In the genomic region with DNA sequence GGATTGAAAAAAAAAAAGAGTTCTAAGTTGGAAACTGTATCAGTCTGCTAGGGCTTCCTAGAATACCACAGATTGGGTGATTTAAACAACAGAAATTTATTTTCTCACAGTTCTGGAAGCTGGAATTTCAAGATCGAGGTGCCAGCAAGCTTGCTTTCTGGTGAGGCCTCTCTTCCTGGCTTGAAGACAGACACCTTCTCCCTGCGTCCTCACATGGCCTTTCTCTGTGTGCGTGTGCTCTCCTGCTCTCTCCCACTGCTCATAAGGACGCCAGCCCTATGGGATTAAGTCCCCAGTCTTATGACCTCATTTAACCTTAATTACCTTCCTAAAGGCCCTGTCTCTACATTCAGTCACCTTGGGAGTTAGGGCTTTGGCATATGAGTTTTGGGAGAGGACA, we compare ENCODE assay signal across 15 cellular contexts.
A peak's percentile ranks its signal among the peaks of the same experiment; 100 is the strongest.
DNase-seq lines count a peak whose midpoint lies in the region; ATAC-seq and TF ChIP-seq lines count a peak whose summit lies in the region.
"Had no signal": no experiment of that assay in that cellular context is flagged by ENCODE, and none has a peak within 500 bp of the region (broad histone marks: within the 10 kb centered on the region; RNA-seq: fewer than 3 reads in every experiment).

No MANE protein-coding gene starts in this region.

- H3K36me3 Mint-ChIP-seq in MCF 10A (ENCODE audit: insufficient read depth, unreplicated experiment): no peaks in the 10 kb centered on the region
- H3K36me3 Mint-ChIP-seq in endodermal cell (ENCODE audit: low read depth): no peaks in the 10 kb centered on the region
- H3K36me3 Mint-ChIP-seq in activated CD4-positive, alpha-beta T cell treated with anti-CD3 and anti-CD28 coated beads, Interleukin-2, amount 10 ng/mL, durations not matched to agents 7 days and 5 days (ENCODE audit: low read depth): no peaks in the 10 kb centered on the region

- H2BK120ac ChIP-seq in trophoblast cell (ENCODE audit: insufficient read depth, low read length, poor library complexity): no peak overlapping the region

- CTCF ChIA-PET in MCF 10A (lab: Yijun Ruan, JAX) (no interaction called here), mammary epithelial cell (lab: Charles Lee; ENCODE audit: low non-redundant PET) (no interaction called here)
- CTCF ChIA-PET in activated CD4-positive, alpha-beta T cell treated with anti-CD3 and anti-CD28 coated beads, Interleukin-2, amount 10 ng/mL, durations not matched to agents 7 days and 5 days (lab: Charles Lee): no interaction called here

- no peak for DNase-seq in MCF 10A (ENCODE audit: unreplicated experiment)
- DNase-seq in mammary epithelial cell: no peak
- peak; percentile 5 for DNase-seq in NCI-H2227 (lab: John Stamatoyannopoulos, UW; ENCODE audit: unreplicated experiment)
- DNase-seq in endodermal cell: peak; percentile 55
- DNase-seq in trophoblast cell: peak; percentile 70 to 80
- DNase-seq in activated CD4-positive, alpha-beta T cell treated with anti-CD3 and anti-CD28 coated beads, Interleukin-2, amount 10 ng/mL, durations not matched to agents 7 days and 5 days: no peak
- DNase-seq in HT-29 (ENCODE audit: low spot score): no peak
- DNase-seq: DMS79, NCI-H1417 treated with DMSO at 0.1 percent for 48 hours, NCI-H2107, NCI-H69 had no signal

- dilution Hi-C loops in mammary epithelial cell (cut with HindIII; ENCODE audit: low sequenced_read_pairs): no loop called here

- H3K4me2 ChIP-seq in mammary epithelial cell (ENCODE audit: insufficient read depth, low read depth, low read length) (no peak overlapping the region), trophoblast cell (ENCODE audit: low read length) (no peak overlapping the region)

- no peak overlapping the region for H3K23ac ChIP-seq in trophoblast cell (ENCODE audit: low read length)

- H4K91ac ChIP-seq in trophoblast cell (ENCODE audit: low read depth, low read length): no peak overlapping the region

- H2BK12ac ChIP-seq in trophoblast cell (ENCODE audit: low read length): no peak overlapping the region

- 70% methylated on average over 4 of the region's 4 CpGs for WGBS in mammary epithelial cell (ENCODE audit: low coverage, missing lambda C conversion rate)
- WGBS in endodermal cell (ENCODE audit: insufficient coverage in 1 of 2, insufficient read length in 1 of 2), 2 experiments: 74 to 77% methylated on average over 4 of the region's 4 CpGs
- WGBS in trophoblast cell (ENCODE audit: extremely low coverage, insufficient coverage, insufficient read length): no CpG with 5 or more reads among the region's 4 CpGs

- H3K4me3 ChIP-seq in mammary epithelial cell (replicated peaks in 1 of 3; ENCODE audit: insufficient read depth in 1 of 3, low read depth in 2 of 3, low read length in 3 of 3) (no peak overlapping the region), endodermal cell (ENCODE audit: low read length) (no peak overlapping the region), trophoblast cell (ENCODE audit: low read depth, low read length) (no peak overlapping the region)
- H3K4me3 ChIP-seq: SJSA1 had no signal

- no peaks in the 10 kb centered on the region for H3K27me3 Mint-ChIP-seq in MCF 10A (ENCODE audit: insufficient read depth, unreplicated experiment)
- H3K27me3 Mint-ChIP-seq in endodermal cell (ENCODE audit: insufficient read depth): peaks cover 6% of the 10 kb centered on the region
- no peaks in the 10 kb centered on the region for H3K27me3 Mint-ChIP-seq in activated CD4-positive, alpha-beta T cell treated with anti-CD3 and anti-CD28 coated beads, Interleukin-2, amount 10 ng/mL, durations not matched to agents 7 days and 5 days

- H3K4me1 ChIP-seq in mammary epithelial cell (ENCODE audit: insufficient read depth, low read length): peaks cover 7% of the 10 kb centered on the region
- no peaks in the 10 kb centered on the region for H3K4me1 ChIP-seq in endodermal cell (ENCODE audit: control insufficient read depth, insufficient read depth, low read length)
- no peaks in the 10 kb centered on the region for H3K4me1 ChIP-seq in trophoblast cell (ENCODE audit: control insufficient read depth in 1 of 2, insufficient read depth in 2 of 2, low read length in 2 of 2)
- H3K4me1 ChIP-seq: SJSA1 had no signal

- H2AFZ ChIP-seq in mammary epithelial cell (ENCODE audit: low read depth, low read length): no peak overlapping the region
- no peak overlapping the region for H2AFZ ChIP-seq in trophoblast cell (ENCODE audit: insufficient read depth, low read length, poor library complexity)

- no peak overlapping the region for H4K12ac ChIP-seq in trophoblast cell (ENCODE audit: low read depth, low read length)

- H3K9ac ChIP-seq in mammary epithelial cell (ENCODE audit: insufficient read depth, low read length) (no peak overlapping the region), endodermal cell (ENCODE audit: extremely low read depth, low read length, poor library complexity, severe bottlenecking) (no peak overlapping the region), trophoblast cell (ENCODE audit: low read length) (no peak overlapping the region)

- H3K27ac ChIP-seq in mammary epithelial cell (ENCODE audit: insufficient read depth, low read depth, low read length): no peak overlapping the region
- H3K27ac ChIP-seq in endodermal cell (ENCODE audit: low read depth, low read length): no peak overlapping the region
- H3K27ac ChIP-seq in trophoblast cell (ENCODE audit: low read depth, low read length): no peak overlapping the region
- H3K27ac ChIP-seq: C4-2B, SJSA1 had no signal

- H2BK5ac ChIP-seq in trophoblast cell (ENCODE audit: low read depth, low read length, poor library complexity): no peak overlapping the region

- no peaks in the 10 kb centered on the region for H3K27me3 ChIP-seq in mammary epithelial cell (ENCODE audit: insufficient read depth, low read length)
- no peaks in the 10 kb centered on the region for H3K27me3 ChIP-seq in endodermal cell (ENCODE audit: control insufficient read depth, insufficient read depth, low read length, poor library complexity, severe bottlenecking)
- H3K27me3 ChIP-seq in trophoblast cell (ENCODE audit: insufficient read depth, low read length): no peaks in the 10 kb centered on the region
- H3K27me3 ChIP-seq: SJSA1 had no signal

- H3K27ac Mint-ChIP-seq in MCF 10A (ENCODE audit: low read depth, unreplicated experiment): peak overlapping the region; percentile 28
- H3K27ac Mint-ChIP-seq in endodermal cell: no peak overlapping the region
- no peak overlapping the region for H3K27ac Mint-ChIP-seq in activated CD4-positive, alpha-beta T cell treated with anti-CD3 and anti-CD28 coated beads, Interleukin-2, amount 10 ng/mL, durations not matched to agents 7 days and 5 days

- intact Hi-C loops in MCF 10A (cut with micrococcal nuclease): no loop called here
- intact Hi-C loops in mammary epithelial cell (cut with micrococcal nuclease): no loop called here

- peaks cover 14% of the 10 kb centered on the region for H3K4me1 Mint-ChIP-seq in MCF 10A (ENCODE audit: insufficient read depth, unreplicated experiment)
- H3K4me1 Mint-ChIP-seq in endodermal cell: peaks cover 21% of the 10 kb centered on the region
- H3K4me1 Mint-ChIP-seq in activated CD4-positive, alpha-beta T cell treated with anti-CD3 and anti-CD28 coated beads, Interleukin-2, amount 10 ng/mL, durations not matched to agents 7 days and 5 days: no peaks in the 10 kb centered on the region

- H3K36me3 ChIP-seq in mammary epithelial cell (ENCODE audit: insufficient read depth, low read length): no peaks in the 10 kb centered on the region
- no peaks in the 10 kb centered on the region for H3K36me3 ChIP-seq in endodermal cell (ENCODE audit: control insufficient read depth, insufficient read depth, low read length)
- H3K36me3 ChIP-seq in trophoblast cell (ENCODE audit: control insufficient read depth in 1 of 2, insufficient read depth in 2 of 2, low read length in 2 of 2): no peaks in the 10 kb centered on the region
- H3K36me3 ChIP-seq: SJSA1 had no signal

- ATAC-seq in HG03159 (IDR thresholded peaks at IDR 0.05; ENCODE audit: unreplicated experiment): no peak
- ATAC-seq: HCT116 had no signal

- H3K18ac ChIP-seq in trophoblast cell (ENCODE audit: low read length): no peak overlapping the region

- H2AK5ac ChIP-seq in trophoblast cell (ENCODE audit: low read length): no peak overlapping the region

- H3K4ac ChIP-seq in trophoblast cell (ENCODE audit: low read depth, low read length): no peak overlapping the region

- no peaks in the 10 kb centered on the region for H3K79me1 ChIP-seq in trophoblast cell (ENCODE audit: low read length)

- no peak overlapping the region for H3K14ac ChIP-seq in trophoblast cell (ENCODE audit: low read length)

- H4K8ac ChIP-seq in trophoblast cell (ENCODE audit: low read depth, low read length): no peak overlapping the region

- no peaks in the 10 kb centered on the region for H4K20me1 ChIP-seq in mammary epithelial cell (ENCODE audit: insufficient read depth, low read length)

- H3K4me3 Mint-ChIP-seq in MCF 10A (ENCODE audit: unreplicated experiment) (no peak overlapping the region), endodermal cell (no peak overlapping the region)
- no peak overlapping the region for H3K4me3 Mint-ChIP-seq in activated CD4-positive, alpha-beta T cell treated with anti-CD3 and anti-CD28 coated beads, Interleukin-2, amount 10 ng/mL, durations not matched to agents 7 days and 5 days

- BruUV-seq in MCF 10A (replicated peaks; lab: Mats Ljungman, UMichigan) (no TSS peak), mammary epithelial cell (replicated peaks; lab: Mats Ljungman, UMichigan) (no TSS peak)

- H3K9me3 Mint-ChIP-seq in MCF 10A (ENCODE audit: unreplicated experiment) (no peaks in the 10 kb centered on the region), endodermal cell (no peaks in the 10 kb centered on the region)
- peaks cover 2% of the 10 kb centered on the region for H3K9me3 Mint-ChIP-seq in activated CD4-positive, alpha-beta T cell treated with anti-CD3 and anti-CD28 coated beads, Interleukin-2, amount 10 ng/mL, durations not matched to agents 7 days and 5 days

- TF ChIP-seq CTCF in MCF 10A (IDR thresholded peaks at IDR 0.05; ENCODE audit: unreplicated experiment) (no peak), mammary epithelial cell (conservative IDR thresholded peaks at IDR 0.05 in 1 of 2, IDR thresholded peaks at IDR 0.05 in 1 of 2; ENCODE audit: extremely low read depth in 1 of 2, insufficient read depth in 1 of 2, low read depth in 1 of 2, low read length in 2 of 2) (no peak), endodermal cell (conservative IDR thresholded peaks at IDR 0.05) (no peak)

- in situ Hi-C loops in mammary epithelial cell (cut with MboI; ENCODE audit: low sequenced_read_pairs in 2 of 2): no loop called here

- H3K9me3 ChIP-seq in mammary epithelial cell (replicated peaks; ENCODE audit: insufficient read depth, low read length): no peaks in the 10 kb centered on the region
- no peaks in the 10 kb centered on the region for H3K9me3 ChIP-seq in endodermal cell (ENCODE audit: control insufficient read depth, low read length)
- no peaks in the 10 kb centered on the region for H3K9me3 ChIP-seq in trophoblast cell (ENCODE audit: insufficient read depth, low read depth, low read length)
- H3K9me3 ChIP-seq: SJSA1 had no signal

- no peaks in the 10 kb centered on the region for H3K79me2 ChIP-seq in mammary epithelial cell (ENCODE audit: insufficient read depth, low read length)
- H3K79me2 ChIP-seq in trophoblast cell (ENCODE audit: control insufficient read depth, insufficient read depth, low read length, poor library complexity): no peaks in the 10 kb centered on the region

- POLR2A ChIA-PET in MCF 10A (lab: Yijun Ruan, JAX): no interaction called here
- POLR2A ChIA-PET in activated CD4-positive, alpha-beta T cell treated with anti-CD3 and anti-CD28 coated beads, Interleukin-2, amount 10 ng/mL, durations not matched to agents 7 days and 5 days (lab: Charles Lee): no interaction called here

Comparison
In these comparisons a context has a peak if more than half of its experiments do, and no peak if none do; other contexts are left out.
1. DNase-seq: peak in NCI-H2227 (single experiment), endodermal cell (single experiment) and trophoblast cell (2 of 2); none in MCF 10A (single experiment), mammary epithelial cell (single experiment), activated CD4-positive, alpha-beta T cell treated with anti-CD3 and anti-CD28 coated beads, Interleukin-2, amount 10 ng/mL, durations not matched to agents 7 days and 5 days (single experiment) and HT-29 (single experiment).